In genomic region chr2:152054593-152054992, GRCh38 we compare ENCODE assay signal across 10 cellular contexts. TPM values are rescaled to one million over a fixed set of nuclear protein-coding genes. Genes with fewer than 3 reads are reported as not detected.
A peak's percentile ranks its signal among the peaks of the same experiment; 100 is the strongest.
DNase-seq lines count a peak whose midpoint lies in the region; ATAC-seq and TF ChIP-seq lines count a peak whose summit lies in the region.
"Had no signal": no experiment of that assay in that cellular context is flagged by ENCODE, and none has a peak within 500 bp of the region (broad histone marks: within the 10 kb centered on the region; RNA-seq: fewer than 3 reads in every experiment).

No MANE protein-coding gene starts in this region.

- no peaks in the 10 kb centered on the region for H3K4me1 ChIP-seq in RWPE2 (ENCODE audit: insufficient read depth, poor library complexity, severe bottlenecking)
- H3K4me1 ChIP-seq in upper lobe of right lung, result no peaks in the 10 kb centered on the region

- H3K4me3 ChIP-seq in RWPE2 (ENCODE audit: severe bottlenecking) (no peak overlapping the region), upper lobe of right lung (no peak overlapping the region)

- H3K9me3 ChIP-seq in RWPE2 (ENCODE audit: severe bottlenecking) (no peaks in the 10 kb centered on the region), upper lobe of right lung (no peaks in the 10 kb centered on the region)

- DNase-seq in HCEC 1CT, result peak; percentile 77
- no peak for DNase-seq in RWPE2 (ENCODE audit: low spot score)
- peak; percentile 82 for DNase-seq in fibroblast of gingiva (ENCODE audit: low read depth)
- no peak for DNase-seq in upper lobe of right lung
- no peak for DNase-seq in GM19240 (ENCODE audit: insufficient read length, low spot score)
- no peak for DNase-seq in NCI-H128 (lab: John Stamatoyannopoulos, UW; ENCODE audit: unreplicated experiment)
- DNase-seq: hippocampal formation, NCI-H446 treated with DMSO at 0.1 percent for 48 hours had no signal

- no peak for TF ChIP-seq CTCF in RWPE2 (IDR thresholded peaks at IDR 0.05; ENCODE audit: poor library complexity, severe bottlenecking)
- TF ChIP-seq CTCF in upper lobe of right lung (IDR thresholded peaks at IDR 0.05), result no peak

- H3K27me3 ChIP-seq in RWPE2 (ENCODE audit: insufficient read depth, poor library complexity, severe bottlenecking), result no peaks in the 10 kb centered on the region
- H3K27me3 ChIP-seq in upper lobe of right lung, result no peaks in the 10 kb centered on the region

- ATAC-seq in RWPE2 (ENCODE audit: low read depth) (peak; percentile 86), upper lobe of right lung (peak; percentile 61), GM21360 (IDR thresholded peaks at IDR 0.05; ENCODE audit: unreplicated experiment) (no peak)
- ATAC-seq: sciatic nerve had no signal

- intact Hi-C loops in upper lobe of right lung (cut with DNase I), result no loop called here

- H3K27ac ChIP-seq in RWPE2 (ENCODE audit: poor library complexity, severe bottlenecking), result no peak overlapping the region
- no peak overlapping the region for H3K27ac ChIP-seq in upper lobe of right lung

- H3K36me3 ChIP-seq in RWPE2 (ENCODE audit: low read depth) (no peaks in the 10 kb centered on the region), upper lobe of right lung (no peaks in the 10 kb centered on the region)

RNA-seq across cellular contexts. Expression of gene CACNB4, which starts 44.3 kb away (rescaled TPM):
- total RNA-seq in upper lobe of right lung, result 15.3 TPM

Comparison
In these comparisons a context has a peak if more than half of its experiments do, and no peak if none do; other contexts are left out.
1. DNase-seq: peak in HCEC 1CT (single experiment) and fibroblast of gingiva (single experiment); none in RWPE2 (single experiment), upper lobe of right lung (single experiment), GM19240 (single experiment) and NCI-H128 (single experiment).